ENCODE assay signal across 16 cellular contexts in genomic region chr19:7442423-7442822, GRCh38. TPM values are rescaled to one million over a fixed set of nuclear protein-coding genes. Genes with fewer than 3 reads are reported as not detected.
DNase-seq lines count a peak whose midpoint lies in the region; ATAC-seq and TF ChIP-seq lines count a peak whose summit lies in the region.
"Had no signal": no experiment of that assay in that cellular context is flagged by ENCODE, and none has a peak within 500 bp of the region (broad histone marks: within the 10 kb centered on the region; RNA-seq: fewer than 3 reads in every experiment).

No MANE protein-coding gene starts in this region.

- H3K27ac Mint-ChIP-seq in activated naive CD4-positive, alpha-beta T cell treated with anti-CD3 and anti-CD28 coated beads, Interleukin-2, amount 50 U/mL, for 72 hours = peak overlapping the region; percentile 78 to 81
- H3K27ac Mint-ChIP-seq in activated B cell treated with CpG ODN at 0.5 μM for 24 hours (peak overlapping the region; percentile 30), glutamatergic neuron (ENCODE audit: unreplicated experiment) (no peak overlapping the region)

- H3K4me1 Mint-ChIP-seq in activated B cell treated with CpG ODN at 0.5 μM for 24 hours = no peaks in the 10 kb centered on the region
- no peaks in the 10 kb centered on the region for H3K4me1 Mint-ChIP-seq in glutamatergic neuron (ENCODE audit: low read depth, unreplicated experiment)

- H3K4me1 ChIP-seq in prostate gland (replicated peaks) = no peaks in the 10 kb centered on the region
- H3K4me1 ChIP-seq: body of pancreas had no signal

- H3K9me3 Mint-ChIP-seq in activated naive CD4-positive, alpha-beta T cell treated with anti-CD3 and anti-CD28 coated beads, Interleukin-2, amount 50 U/mL, for 72 hours = no peaks in the 10 kb centered on the region
- H3K9me3 Mint-ChIP-seq in activated B cell treated with CpG ODN at 0.5 μM for 24 hours (no peaks in the 10 kb centered on the region), glutamatergic neuron (ENCODE audit: unreplicated experiment) (peaks cover 3% of the 10 kb centered on the region)

- intact Hi-C loops in activated B cell treated with CpG ODN at 0.5 μM for 24 hours (cut with micrococcal nuclease) = no loop called here
- intact Hi-C loops in prostate gland (cut with DNase I) = no loop called here

- H3K27me3 ChIP-seq in prostate gland (replicated peaks; ENCODE audit: insufficient read depth) = no peaks in the 10 kb centered on the region
- H3K27me3 ChIP-seq: body of pancreas had no signal

- peak overlapping the region; percentile 58 for H3K27ac ChIP-seq in substantia nigra (ENCODE audit: low read depth, low read length, poor library complexity, severe bottlenecking)
- H3K27ac ChIP-seq in prostate gland = no peak overlapping the region
- H3K27ac ChIP-seq: body of pancreas had no signal

- POLR2A ChIA-PET in activated B cell treated with CpG ODN at 0.5 μM for 24 hours (lab: Charles Lee) = interaction anchor here (0.8 kb wide), 1 partner anchor 80 kb away, joined by 10 read pairs; the partner anchor contains the start of gene MCOLN1

- TF ChIP-seq CTCF in activated B cell treated with CpG ODN at 0.5 μM for 24 hours (IDR thresholded peaks at IDR 0.05) (no peak), glutamatergic neuron (IDR thresholded peaks at IDR 0.05; ENCODE audit: partially characterized antibody, unreplicated experiment) (no peak), prostate gland (IDR thresholded peaks at IDR 0.05) (no peak)

- H3K4me3 Mint-ChIP-seq in activated B cell treated with CpG ODN at 0.5 μM for 24 hours (no peak overlapping the region), glutamatergic neuron (ENCODE audit: unreplicated experiment) (no peak overlapping the region)

- no peaks in the 10 kb centered on the region for H3K27me3 Mint-ChIP-seq in activated B cell treated with CpG ODN at 0.5 μM for 24 hours
- H3K27me3 Mint-ChIP-seq in glutamatergic neuron (ENCODE audit: unreplicated experiment) = peaks cover 2% of the 10 kb centered on the region

- peaks cover 0 to 6% of the 10 kb centered on the region in 2 donors for H3K36me3 ChIP-seq in prostate gland

- H3K9me3 ChIP-seq in prostate gland = no peaks in the 10 kb centered on the region
- H3K9me3 ChIP-seq: body of pancreas, Caco-2 had no signal

- TF ChIP-seq POLR2A in prostate gland (IDR thresholded peaks at IDR 0.05) = no peak

- 71% methylated on average over 9 of the region's 9 CpGs for WGBS in prostate gland

- CTCF ChIA-PET in activated B cell treated with CpG ODN at 0.5 μM for 24 hours (lab: Charles Lee) = no interaction called here

- no peak for ATAC-seq in activated naive CD4-positive, alpha-beta T cell treated with anti-CD3 and anti-CD28 coated beads, Interleukin-2, amount 50 U/mL, for 72 hours
- ATAC-seq in activated B cell treated with CpG ODN at 0.5 μM for 24 hours (ENCODE audit: low read depth) = no peak
- ATAC-seq: body of pancreas, left lobe of liver had no signal

- no peak overlapping the region for H3K4me3 ChIP-seq in prostate gland
- H3K4me3 ChIP-seq: body of pancreas had no signal

- H3K36me3 Mint-ChIP-seq in activated naive CD4-positive, alpha-beta T cell treated with anti-CD3 and anti-CD28 coated beads, Interleukin-2, amount 50 U/mL, for 72 hours = no peaks in the 10 kb centered on the region
- peaks cover 79% of the 10 kb centered on the region for H3K36me3 Mint-ChIP-seq in activated B cell treated with CpG ODN at 0.5 μM for 24 hours (ENCODE audit: low read depth)
- peaks cover 2% of the 10 kb centered on the region for H3K36me3 Mint-ChIP-seq in glutamatergic neuron (ENCODE audit: unreplicated experiment)

- DNase-seq in activated naive CD4-positive, alpha-beta T cell treated with anti-CD3 and anti-CD28 coated beads, Interleukin-2, amount 50 U/mL, for 72 hours (ENCODE audit: low spot score in 2 of 2) = no peak
- DNase-seq in activated naive CD4-positive, alpha-beta T cell treated with Interleukin-2 at 50 U/mL for 16 hours = no peak
- no peak for DNase-seq in activated B cell treated with CpG ODN at 0.5 μM for 24 hours
- DNase-seq in globus pallidus (ENCODE audit: low spot score) = peak; percentile 29
- peak in 11 of 49 donors; percentile 7 to 47 (median 19) for DNase-seq in substantia nigra (lab: John Stamatoyannopoulos, UW)
- DNase-seq in OCI-M2 (lab: John Stamatoyannopoulos, UW; ENCODE audit: unreplicated experiment) = no peak
- DNase-seq in glutamatergic neuron = no peak
- no peak for DNase-seq in prostate gland (ENCODE audit: low spot score)
- DNase-seq: activated effector memory CD4-positive, alpha-beta T cell treated with anti-CD3 and anti-CD28 coated beads, Interleukin-2, amount 50 U/mL, for 16 hours; Caco-2; effector CD4-positive, alpha-beta T cell; GDM1; KG1; NCI-H1092 had no signal

RNA-seq across cellular contexts. Expression of gene PEX11G, which starts 46.4 kb away (rescaled TPM):
- total RNA-seq in activated naive CD4-positive, alpha-beta T cell treated with anti-CD3 and anti-CD28 coated beads, Interleukin-2, amount 50 U/mL, for 72 hours = under 1 TPM; 0.27 to 0.74 TPM
- total RNA-seq in activated B cell treated with CpG ODN at 0.5 μM for 24 hours (0.61 and 1.0 TPM in 2 replicates), glutamatergic neuron (ENCODE audit: unreplicated experiment) (2.6 TPM), prostate gland (10 to 100 TPM; 13.1 to 17.4 TPM)
